ENCODE assay signal across 9 cellular contexts in genomic region chr15:90402806-90403205, GRCh38. TPM values are rescaled to one million over a fixed set of nuclear protein-coding genes. Genes with fewer than 3 reads are reported as not detected.
DNase-seq lines count a peak whose midpoint lies in the region; ATAC-seq and TF ChIP-seq lines count a peak whose summit lies in the region.
"Had no signal": no experiment of that assay in that cellular context is flagged by ENCODE, and none has a peak within 500 bp of the region (broad histone marks: within the 10 kb centered on the region; RNA-seq: fewer than 3 reads in every experiment).

No MANE protein-coding gene starts in this region.

- no peak for TF ChIP-seq CTCF in heart left ventricle (IDR thresholded peaks at IDR 0.05)

- peak overlapping the region in 11 of 12 donors; percentile 70 to 94 (median 84) for H3K27ac ChIP-seq in heart left ventricle
- peak overlapping the region; percentile 83 for H3K27ac ChIP-seq in urinary bladder (ENCODE audit: low read depth)

- peaks cover 12 to 99% (median 63%) of the 10 kb centered on the region in 12 donors for H3K4me1 ChIP-seq in heart left ventricle
- peaks cover 2% of the 10 kb centered on the region for H3K4me1 ChIP-seq in urinary bladder (ENCODE audit: insufficient read depth)

- H3K4me3 Mint-ChIP-seq in natural killer cell treated with Interleukin-12 subunit alpha and Interleukin-12 subunit beta and Interleukin-15 and Interleukin-18, amount 100 ng/mL, for 72 hours, result peak overlapping the region; percentile 86

- DNase-seq in heart left ventricle (no peak), Right ventricle myocardium superior (no peak), dedifferentiated amniotic fluid mesenchymal stem cell (ENCODE audit: extremely low spot score) (peak; percentile 14), NCI-H510A (lab: John Stamatoyannopoulos, UW) (no peak), NCI-H1417 (lab: John Stamatoyannopoulos, UW) (no peak)
- no peak for DNase-seq in natural killer cell treated with Interleukin-12 subunit alpha and Interleukin-12 subunit beta and Interleukin-15 and Interleukin-18, amount 100 ng/mL, for 72 hours (ENCODE audit: low spot score)
- no peak for DNase-seq in activated CD4-positive, alpha-beta T cell treated with anti-CD3 and anti-CD28 coated beads for 48 hours
- DNase-seq: NCI-H1105 had no signal

- no peaks in the 10 kb centered on the region for H3K27me3 Mint-ChIP-seq in natural killer cell treated with Interleukin-12 subunit alpha and Interleukin-12 subunit beta and Interleukin-15 and Interleukin-18, amount 100 ng/mL, for 72 hours

- 88 to 92% (median 90%) methylated on average over 4 of the region's 4 CpGs for WGBS in heart left ventricle, 4 donors
- 69% methylated on average over 4 of the region's 4 CpGs for WGBS in urinary bladder

- peaks cover 6% of the 10 kb centered on the region for H3K9me3 Mint-ChIP-seq in natural killer cell treated with Interleukin-12 subunit alpha and Interleukin-12 subunit beta and Interleukin-15 and Interleukin-18, amount 100 ng/mL, for 72 hours

- H3K27me3 ChIP-seq in heart left ventricle, result no peaks in the 10 kb centered on the region

- H3K9me3 ChIP-seq in heart left ventricle, result no peaks in the 10 kb centered on the region

- intact Hi-C loops in heart left ventricle (cut with DNase I) (loop anchor here in 1 of 10 donors (5.0 kb wide), 1 partner anchor 34 kb away; no protein-coding TSS in a partner anchor), Right ventricle myocardium superior (cut with DNase I) (no loop called here)

- no peak for ATAC-seq in heart left ventricle
- ATAC-seq in Right ventricle myocardium superior (ENCODE audit: poor library complexity), result no peak
- no peak for ATAC-seq in natural killer cell treated with Interleukin-12 subunit alpha and Interleukin-12 subunit beta and Interleukin-15 and Interleukin-18, amount 100 ng/mL, for 72 hours

- peak overlapping the region; percentile 96 to 98 for H3K27ac Mint-ChIP-seq in natural killer cell treated with Interleukin-12 subunit alpha and Interleukin-12 subunit beta and Interleukin-15 and Interleukin-18, amount 100 ng/mL, for 72 hours

- peaks cover 63 to 75% of the 10 kb centered on the region in 2 donors for H3K4me1 Mint-ChIP-seq in natural killer cell treated with Interleukin-12 subunit alpha and Interleukin-12 subunit beta and Interleukin-15 and Interleukin-18, amount 100 ng/mL, for 72 hours (ENCODE audit: low read depth in 2 of 2)

- peaks cover 4% of the 10 kb centered on the region for H3K36me3 Mint-ChIP-seq in natural killer cell treated with Interleukin-12 subunit alpha and Interleukin-12 subunit beta and Interleukin-15 and Interleukin-18, amount 100 ng/mL, for 72 hours

- H3K36me3 ChIP-seq in heart left ventricle (no peaks in the 10 kb centered on the region), urinary bladder (ENCODE audit: insufficient read depth) (no peaks in the 10 kb centered on the region)

- H3K4me3 ChIP-seq in heart left ventricle, result no peak overlapping the region
- H3K4me3 ChIP-seq in urinary bladder (ENCODE audit: low read depth, low read length), result no peak overlapping the region

- TF ChIP-seq POLR2A in heart left ventricle (IDR thresholded peaks at IDR 0.05), result no peak

RNA-seq across cellular contexts. Expression of gene IQGAP1, which starts 14.8 kb away (rescaled TPM):
- total RNA-seq in heart left ventricle, result 100 to 1,000 TPM in 1 of 9 donors, 10 to 100 TPM in 8; 28.6 to 115 (median 36.8) TPM
- 10 to 100 TPM; 18.9 to 31.3 TPM for polyA plus RNA-seq in heart left ventricle
- total RNA-seq in Right ventricle myocardium superior, result 39.4 TPM
- total RNA-seq in natural killer cell treated with Interleukin-12 subunit alpha and Interleukin-12 subunit beta and Interleukin-15 and Interleukin-18, amount 100 ng/mL, for 72 hours, result 100 to 1,000 TPM; 222 to 382 TPM
- 257 TPM for total RNA-seq in urinary bladder
- polyA plus RNA-seq in urinary bladder, result 147 TPM

RNA-seq across cellular contexts. Expression of gene ZNF774, which starts 50.7 kb away (rescaled TPM):
- total RNA-seq in heart left ventricle (1 to 10 TPM; 2.1 to 9.9 (median 5.9) TPM), Right ventricle myocardium superior (2.2 TPM), urinary bladder (3.3 TPM)
- polyA plus RNA-seq in heart left ventricle (1 to 10 TPM; 3.1 to 4.2 TPM), urinary bladder (1.1 TPM)
- total RNA-seq in natural killer cell treated with Interleukin-12 subunit alpha and Interleukin-12 subunit beta and Interleukin-15 and Interleukin-18, amount 100 ng/mL, for 72 hours, result 1 to 10 TPM; 1.3 to 1.4 TPM
